ENCODE assay signal across 1 cellular context in genomic region chr12:108605690-108606406, GRCh38.
TF ChIP-seq lines count a peak whose summit lies in the region.

No MANE protein-coding gene starts in this region.

TF ChIP-seq in HCT116, 20 proteins besides CTCF, POLR2A, EP300 and RAD21:
- TF ChIP-seq ELF1 (IDR thresholded peaks at IDR 0.05; ENCODE audit: borderline replicate concordance, low read depth), result no peak
- no peak for TF ChIP-seq EZH2 (IDR thresholded peaks at IDR 0.05)
- TF ChIP-seq ZBTB33 (IDR thresholded peaks at IDR 0.05; ENCODE audit: extremely low read depth, insufficient replicate concordance, low read length), result no peak
- TF ChIP-seq EZH2phosphoT487 (IDR thresholded peaks at IDR 0.05; ENCODE audit: borderline replicate concordance), result no peak
- no peak for TF ChIP-seq CEBPB (IDR thresholded peaks at IDR 0.05; ENCODE audit: low read depth)
- TF ChIP-seq SP1 (IDR thresholded peaks at IDR 0.05; ENCODE audit: low read depth), result no peak
- TF ChIP-seq YY1 (IDR thresholded peaks at IDR 0.05; ENCODE audit: extremely low read depth, insufficient replicate concordance, low read depth, low read length), result no peak
- no peak for TF ChIP-seq SRF (IDR thresholded peaks at IDR 0.05; ENCODE audit: low read depth)
TF ChIP-seq in HCT116: peak in this region for 0.
